Comparison of ENCODE assay signal across 24 cellular contexts in the genomic region with DNA sequence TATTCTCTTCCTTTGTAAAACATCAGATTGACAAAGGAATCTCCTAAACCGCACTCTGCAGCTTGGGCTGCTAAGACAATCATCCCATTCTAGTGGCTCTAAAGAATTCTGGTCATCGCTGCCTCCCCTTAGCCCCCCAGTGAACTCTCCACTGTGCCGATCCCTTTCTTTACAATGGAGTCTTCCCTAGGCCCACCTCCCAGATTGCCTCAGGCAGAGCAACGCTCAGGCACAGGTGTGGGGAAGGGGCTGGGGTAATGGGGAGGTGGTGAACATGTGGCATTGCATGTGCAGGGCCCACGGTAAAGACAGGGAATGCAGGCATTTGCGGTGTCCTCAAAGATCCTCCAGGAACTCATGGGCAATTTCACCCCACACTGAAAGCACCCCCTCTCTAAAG.
"Had no signal": no experiment of that assay in that cellular context is flagged by ENCODE, and none has a peak within 500 bp of the region (broad histone marks: within the 10 kb centered on the region; RNA-seq: fewer than 3 reads in every experiment).

No MANE protein-coding gene starts in this region.

- ATAC-seq: activated naive CD4-positive, alpha-beta T cell treated with anti-CD3 and anti-CD28 coated beads, Interleukin-2, amount 50 U/mL, for 72 hours; activated naive CD8-positive, alpha-beta T cell treated with anti-CD3 and anti-CD28 coated beads, Interleukin-2, amount 50 U/mL, for 24 hours; activated T-cell treated with anti-CD3 and anti-CD28 coated beads, Interleukin-2, amount 50 U/mL, for 4 hours; body of pancreas had no signal

- H3K4me3 Mint-ChIP-seq: activated CD4-positive, alpha-beta memory T cell treated with anti-CD3 and anti-CD28 coated beads for 36 hours; activated CD4-positive, alpha-beta T cell treated with anti-CD3 and anti-CD28 coated beads, Interleukin-2, amount 10 ng/mL, durations not matched to agents 7 days and 5 days; activated naive CD8-positive, alpha-beta T cell treated with anti-CD3 and anti-CD28 coated beads, Interleukin-2, amount 50 U/mL, for 24 hours; activated T-cell treated with anti-CD3 and anti-CD28 coated beads, Interleukin-2, amount 50 U/mL, for 4 hours; central memory CD8-positive, alpha-beta T cell; T-helper 1 cell treated with Interleukin-12 subunit alpha and Interleukin-12 subunit beta and Interleukin-4 antibody, amounts not matched to agents 30 μg/mL and 1 μg/mL, for 36 hours had no signal

- H3K4me3 ChIP-seq: ascending aorta, body of pancreas, Peyer's patch had no signal

- H3K27ac ChIP-seq: ascending aorta, body of pancreas, Peyer's patch, RWPE1 had no signal

- H3K9me3 ChIP-seq: ascending aorta, body of pancreas, Peyer's patch had no signal

- H3K4me1 ChIP-seq: ascending aorta, body of pancreas, Peyer's patch had no signal

- H3K4me1 Mint-ChIP-seq: activated CD4-positive, alpha-beta T cell treated with anti-CD3 and anti-CD28 coated beads, Interleukin-2, amount 10 ng/mL, durations not matched to agents 7 days and 5 days; activated naive CD8-positive, alpha-beta T cell treated with anti-CD3 and anti-CD28 coated beads, Interleukin-2, amount 50 U/mL, for 24 hours; central memory CD8-positive, alpha-beta T cell had no signal

- DNase-seq: activated CD4-positive, alpha-beta memory T cell treated with anti-CD3 and anti-CD28 coated beads for 36 hours; activated CD4-positive, alpha-beta T cell treated with anti-CD3 and anti-CD28 coated beads, Interleukin-2, amount 10 ng/mL, durations not matched to agents 7 days and 5 days; activated CD4-positive, CD25-positive, alpha-beta regulatory T cell; activated CD8-positive, alpha-beta memory T cell treated with anti-CD3 and anti-CD28 coated beads for 24 hours; activated naive CD4-positive, alpha-beta T cell treated with Interleukin-2 at 50 U/mL for 16 hours; activated naive CD8-positive, alpha-beta T cell treated with anti-CD3 and anti-CD28 coated beads, Interleukin-2, amount 50 U/mL, for 24 hours; activated T-cell treated with anti-CD3 and anti-CD28 coated beads, Interleukin-2, amount 50 U/mL, for 4 hours; amniotic stem cell; body of pancreas; MV-4-11; NCI-H1105; NCI-H1436; NCI-H1694 treated with DMSO at 0.1 percent for 48 hours; NCI-H2029 treated with DMSO at 0.1 percent for 48 hours; NCI-H345; NCI-H510A treated with DMSO at 0.1 percent for 48 hours; Peyer's patch; Right ventricle myocardium superior; T-helper 9 cell had no signal

- H3K27ac Mint-ChIP-seq: activated CD4-positive, alpha-beta memory T cell treated with anti-CD3 and anti-CD28 coated beads for 36 hours; activated CD4-positive, alpha-beta T cell treated with anti-CD3 and anti-CD28 coated beads, Interleukin-2, amount 10 ng/mL, durations not matched to agents 7 days and 5 days; activated naive CD4-positive, alpha-beta T cell treated with anti-CD3 and anti-CD28 coated beads, Interleukin-2, amount 50 U/mL, for 72 hours; activated naive CD8-positive, alpha-beta T cell treated with anti-CD3 and anti-CD28 coated beads, Interleukin-2, amount 50 U/mL, for 24 hours; T-helper 1 cell treated with Interleukin-12 subunit alpha and Interleukin-12 subunit beta and Interleukin-4 antibody, amounts not matched to agents 30 μg/mL and 1 μg/mL, for 36 hours had no signal

- H3K9me3 Mint-ChIP-seq: activated CD4-positive, alpha-beta memory T cell treated with anti-CD3 and anti-CD28 coated beads for 36 hours; activated CD4-positive, alpha-beta T cell treated with anti-CD3 and anti-CD28 coated beads, Interleukin-2, amount 10 ng/mL, durations not matched to agents 7 days and 5 days; activated naive CD4-positive, alpha-beta T cell treated with anti-CD3 and anti-CD28 coated beads, Interleukin-2, amount 50 U/mL, for 72 hours; activated naive CD8-positive, alpha-beta T cell treated with anti-CD3 and anti-CD28 coated beads, Interleukin-2, amount 50 U/mL, for 24 hours; activated T-cell treated with anti-CD3 and anti-CD28 coated beads, Interleukin-2, amount 50 U/mL, for 4 hours; central memory CD8-positive, alpha-beta T cell; T-helper 1 cell treated with Interleukin-12 subunit alpha and Interleukin-12 subunit beta and Interleukin-4 antibody, amounts not matched to agents 30 μg/mL and 1 μg/mL, for 36 hours had no signal

- H3K36me3 ChIP-seq: ascending aorta, Peyer's patch had no signal

- H3K36me3 Mint-ChIP-seq: activated CD4-positive, alpha-beta memory T cell treated with anti-CD3 and anti-CD28 coated beads for 36 hours; activated naive CD4-positive, alpha-beta T cell treated with anti-CD3 and anti-CD28 coated beads, Interleukin-2, amount 50 U/mL, for 72 hours had no signal

- H3K27me3 Mint-ChIP-seq: activated CD4-positive, alpha-beta memory T cell treated with anti-CD3 and anti-CD28 coated beads for 36 hours; activated CD4-positive, alpha-beta T cell treated with anti-CD3 and anti-CD28 coated beads, Interleukin-2, amount 10 ng/mL, durations not matched to agents 7 days and 5 days; activated naive CD8-positive, alpha-beta T cell treated with anti-CD3 and anti-CD28 coated beads, Interleukin-2, amount 50 U/mL, for 24 hours had no signal

- H3K27me3 ChIP-seq: ascending aorta, body of pancreas, Peyer's patch had no signal
